ENCODE assay signal across 1 cellular context in genomic region chr17:50457621-50458020, GRCh38.
A peak's percentile ranks its signal among the peaks of the same experiment; 100 is the strongest.
TF ChIP-seq lines count a peak whose summit lies in the region.

No MANE protein-coding gene starts in this region.

TF ChIP-seq in K562, 482 proteins besides CTCF, POLR2A, EP300 and RAD21:
- TF ChIP-seq ZC3H8 (IDR thresholded peaks at IDR 0.05) (no peak), SAFB (IDR thresholded peaks at IDR 0.05; ENCODE audit: borderline replicate concordance, low read depth, low read length) (no peak), ZKSCAN1 (IDR thresholded peaks at IDR 0.05; ENCODE audit: low read depth, low read length) (peak; percentile 73), ZNF766 (CRISPR knock-in tag; conservative IDR thresholded peaks at IDR 0.05) (no peak), ZNF436 (CRISPR knock-in tag; IDR thresholded peaks at IDR 0.05) (no peak), ADNP (tag; IDR thresholded peaks at IDR 0.05) (no peak), IRF1 (CRISPR knock-in tag; IDR thresholded peaks at IDR 0.05; ENCODE audit: borderline replicate concordance) (no peak)
